Comparison of ENCODE assay signal across 12 cellular contexts in the genomic region with DNA sequence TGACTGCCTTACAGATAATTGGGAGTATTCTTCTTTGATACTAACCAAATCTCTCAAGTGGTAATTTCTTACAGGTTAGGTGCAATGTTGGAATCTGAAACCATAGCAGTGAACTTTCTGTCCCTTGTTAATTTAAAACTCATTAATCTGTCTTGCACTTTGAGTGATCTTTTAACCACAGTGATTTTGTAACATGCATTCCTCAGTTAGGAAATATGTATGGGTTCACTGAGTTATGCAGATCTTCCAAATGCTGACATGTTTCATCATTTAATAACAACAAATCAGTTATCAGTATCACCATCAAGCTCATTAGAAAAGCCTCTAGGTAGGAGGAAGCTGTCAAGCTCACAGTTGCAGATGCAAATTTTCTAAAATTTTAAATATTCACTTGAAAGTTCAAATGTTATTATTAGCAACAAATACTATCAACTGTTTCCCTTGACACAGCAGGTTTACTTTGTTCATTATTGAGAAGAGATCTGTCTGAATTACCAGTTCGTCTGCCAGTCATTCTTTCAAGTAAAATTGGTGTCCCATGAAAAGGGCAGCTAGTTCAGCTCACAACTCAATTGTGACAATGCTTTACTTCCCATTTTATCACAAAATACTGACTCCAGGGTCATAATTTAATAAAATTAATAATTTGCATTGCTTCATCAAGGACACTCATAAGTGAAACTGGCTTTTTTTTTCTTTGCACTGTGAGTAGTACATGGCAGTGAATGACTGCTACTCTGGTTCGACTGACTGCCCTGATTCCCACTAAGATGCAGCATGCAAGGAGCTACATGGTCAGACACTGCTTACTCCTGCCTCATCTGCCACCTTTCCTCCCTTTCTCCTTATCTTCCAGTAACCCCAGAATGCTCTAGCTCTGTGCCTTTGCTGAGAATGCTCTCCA. TPM values are rescaled to one million over a fixed set of nuclear protein-coding genes. Genes with fewer than 3 reads are reported as not detected.
A peak's percentile ranks its signal among the peaks of the same experiment; 100 is the strongest.
DNase-seq lines count a peak whose midpoint lies in the region; ATAC-seq and TF ChIP-seq lines count a peak whose summit lies in the region.
"Had no signal": no experiment of that assay in that cellular context is flagged by ENCODE, and none has a peak within 500 bp of the region (broad histone marks: within the 10 kb centered on the region; RNA-seq: fewer than 3 reads in every experiment).

No MANE protein-coding gene starts in this region.

- ATAC-seq in HG03159 (IDR thresholded peaks at IDR 0.05; ENCODE audit: unreplicated experiment) (peak; percentile 56), T-helper 17 cell (no peak)
- no peak for ATAC-seq in natural killer cell treated with Interleukin-12 subunit alpha and Interleukin-12 subunit beta and Interleukin-15 and Interleukin-18, amount 100 ng/mL, for 72 hours

- TF ChIP-seq CTCF in AG10803 (conservative IDR thresholded peaks at IDR 0.05; ENCODE audit: low read length): no peak
- TF ChIP-seq CTCF in epithelial cell of esophagus (IDR thresholded peaks at IDR 0.05; ENCODE audit: insufficient read depth, low read depth, low read length, missing control alignments): no peak

- H3K9me3 Mint-ChIP-seq in natural killer cell treated with Interleukin-12 subunit alpha and Interleukin-12 subunit beta and Interleukin-15 and Interleukin-18, amount 100 ng/mL, for 72 hours: no peaks in the 10 kb centered on the region
- H3K9me3 Mint-ChIP-seq: activated naive CD4-positive, alpha-beta T cell treated with anti-CD3 and anti-CD28 coated beads, Interleukin-2, amount 10 ng/mL, durations not matched to agents 7 days and 5 days; CD4-positive, CD25-positive, alpha-beta regulatory T cell had no signal

- H3K36me3 Mint-ChIP-seq in T-helper 17 cell (ENCODE audit: low read depth): peaks cover 16% of the 10 kb centered on the region
- peaks cover 41% of the 10 kb centered on the region for H3K36me3 Mint-ChIP-seq in natural killer cell treated with Interleukin-12 subunit alpha and Interleukin-12 subunit beta and Interleukin-15 and Interleukin-18, amount 100 ng/mL, for 72 hours

- H3K4me3 Mint-ChIP-seq in T-helper 17 cell: no peak overlapping the region
- H3K4me3 Mint-ChIP-seq in natural killer cell treated with Interleukin-12 subunit alpha and Interleukin-12 subunit beta and Interleukin-15 and Interleukin-18, amount 100 ng/mL, for 72 hours: no peak overlapping the region
- H3K4me3 Mint-ChIP-seq: activated naive CD4-positive, alpha-beta T cell treated with anti-CD3 and anti-CD28 coated beads, Interleukin-2, amount 10 ng/mL, durations not matched to agents 7 days and 5 days; CD4-positive, CD25-positive, alpha-beta regulatory T cell had no signal

- peak; percentile 79 for DNase-seq in AG10803 (ENCODE audit: low read depth)
- DNase-seq in GM19240 (ENCODE audit: insufficient read length, low spot score): peak; percentile 6
- DNase-seq in epithelial cell of esophagus (ENCODE audit: low read depth): peak; percentile 22
- DNase-seq in T-helper 17 cell: no peak
- no peak for DNase-seq in glomerular visceral epithelial cell (ENCODE audit: extremely low spot score)
- no peak for DNase-seq in dedifferentiated amniotic fluid mesenchymal stem cell (ENCODE audit: extremely low spot score)
- no peak for DNase-seq in natural killer cell treated with Interleukin-12 subunit alpha and Interleukin-12 subunit beta and Interleukin-15 and Interleukin-18, amount 100 ng/mL, for 72 hours (ENCODE audit: low spot score)
- DNase-seq: activated naive CD4-positive, alpha-beta T cell treated with anti-CD3 and anti-CD28 coated beads, Interleukin-2, amount 10 ng/mL, durations not matched to agents 7 days and 5 days; CD4-positive, CD25-positive, alpha-beta regulatory T cell; NCI-H187 treated with DMSO at 0.1 percent for 48 hours; pancreas had no signal

- no peaks in the 10 kb centered on the region for H3K9me3 ChIP-seq in T-helper 17 cell (ENCODE audit: control insufficient read depth, low read length, poor library complexity, severe bottlenecking)
- H3K9me3 ChIP-seq: pancreas had no signal

- no peak overlapping the region for H3K27ac Mint-ChIP-seq in T-helper 17 cell
- peak overlapping the region in 1 of 2 donors; percentile 50 for H3K27ac Mint-ChIP-seq in natural killer cell treated with Interleukin-12 subunit alpha and Interleukin-12 subunit beta and Interleukin-15 and Interleukin-18, amount 100 ng/mL, for 72 hours
- H3K27ac Mint-ChIP-seq: activated naive CD4-positive, alpha-beta T cell treated with anti-CD3 and anti-CD28 coated beads, Interleukin-2, amount 10 ng/mL, durations not matched to agents 7 days and 5 days had no signal

- no peaks in the 10 kb centered on the region for H3K27me3 Mint-ChIP-seq in T-helper 17 cell
- no peaks in the 10 kb centered on the region for H3K27me3 Mint-ChIP-seq in natural killer cell treated with Interleukin-12 subunit alpha and Interleukin-12 subunit beta and Interleukin-15 and Interleukin-18, amount 100 ng/mL, for 72 hours
- H3K27me3 Mint-ChIP-seq: activated naive CD4-positive, alpha-beta T cell treated with anti-CD3 and anti-CD28 coated beads, Interleukin-2, amount 10 ng/mL, durations not matched to agents 7 days and 5 days; CD4-positive, CD25-positive, alpha-beta regulatory T cell had no signal

- H3K4me3 ChIP-seq in AG10803 (ENCODE audit: low read length) (no peak overlapping the region), epithelial cell of esophagus (ENCODE audit: low read length) (no peak overlapping the region)
- H3K4me3 ChIP-seq: pancreas had no signal

- peaks cover 18% of the 10 kb centered on the region for H3K4me1 Mint-ChIP-seq in T-helper 17 cell
- peaks cover 15% of the 10 kb centered on the region in 2 donors for H3K4me1 Mint-ChIP-seq in natural killer cell treated with Interleukin-12 subunit alpha and Interleukin-12 subunit beta and Interleukin-15 and Interleukin-18, amount 100 ng/mL, for 72 hours (ENCODE audit: low read depth in 2 of 2)
- H3K4me1 Mint-ChIP-seq: activated naive CD4-positive, alpha-beta T cell treated with anti-CD3 and anti-CD28 coated beads, Interleukin-2, amount 10 ng/mL, durations not matched to agents 7 days and 5 days had no signal

RNA-seq across cellular contexts. Expression of a gene that starts 31.6 kb away (rescaled TPM):
- total RNA-seq in T-helper 17 cell: 10 to 100 TPM; 45.8 to 51.1 TPM
- total RNA-seq in natural killer cell treated with Interleukin-12 subunit alpha and Interleukin-12 subunit beta and Interleukin-15 and Interleukin-18, amount 100 ng/mL, for 72 hours: 10 to 100 TPM; 58.1 to 67.8 TPM

Comparison
In these comparisons a context has a peak if more than half of its experiments do, and no peak if none do; other contexts are left out.
1. DNase-seq: peak in AG10803 (single experiment), GM19240 (single experiment) and epithelial cell of esophagus (single experiment); none in T-helper 17 cell (0 of 3), glomerular visceral epithelial cell (single experiment), dedifferentiated amniotic fluid mesenchymal stem cell (single experiment) and natural killer cell treated with Interleukin-12 subunit alpha and Interleukin-12 subunit beta and Interleukin-15 and Interleukin-18, amount 100 ng/mL, for 72 hours (single experiment).